Comparison of ENCODE assay signal across 10 cellular contexts in genomic region chr7:155752756-155753445, GRCh38. TPM values are rescaled to one million over a fixed set of nuclear protein-coding genes. Genes with fewer than 3 reads are reported as not detected.
DNase-seq lines count a peak whose midpoint lies in the region; ATAC-seq and TF ChIP-seq lines count a peak whose summit lies in the region.
"Had no signal": no experiment of that assay in that cellular context is flagged by ENCODE, and none has a peak within 500 bp of the region (broad histone marks: within the 10 kb centered on the region; RNA-seq: fewer than 3 reads in every experiment).

No MANE protein-coding gene starts in this region.

- no peaks in the 10 kb centered on the region for H3K9me3 ChIP-seq in MG63
- H3K9me3 ChIP-seq: thoracic aorta had no signal

- peaks cover 17% of the 10 kb centered on the region for H3K36me3 Mint-ChIP-seq in mesothelial cell of epicardium

- H3K27ac Mint-ChIP-seq in mesothelial cell of epicardium: peak overlapping the region; percentile 68

- H3K27me3 ChIP-seq in MG63: no peaks in the 10 kb centered on the region

- TF ChIP-seq CTCF in mesothelial cell of epicardium (IDR thresholded peaks at IDR 0.05; ENCODE audit: unreplicated experiment): no peak

- H3K4me3 Mint-ChIP-seq in mesothelial cell of epicardium: no peak overlapping the region

- peak; percentile 41 for ATAC-seq in GM18861 (IDR thresholded peaks at IDR 0.05; ENCODE audit: unreplicated experiment)
- peak; percentile 64 for ATAC-seq in GM21529 (IDR thresholded peaks at IDR 0.05; ENCODE audit: unreplicated experiment)
- ATAC-seq in HG03460 (IDR thresholded peaks at IDR 0.05; ENCODE audit: unreplicated experiment): peak; percentile 68

- DNase-seq in mesothelial cell of epicardium (ENCODE audit: low spot score in 2 of 2, unreplicated experiment in 2 of 2): no peak
- DNase-seq in stimulated activated CD4-positive, alpha-beta T cell treated with anti-CD3 and anti-CD28 coated beads, Interleukin-15, amount 100 ng/mL, for 24 hours: no peak
- DNase-seq in activated CD8-positive, alpha-beta memory T cell treated with anti-CD3 and anti-CD28 coated beads, Interleukin-2, amount 50 U/mL, for 48 hours: no peak
- DNase-seq in MG63: no peak
- no peak for DNase-seq in cerebellum (ENCODE audit: low spot score)

- H3K4me3 ChIP-seq in MG63: no peak overlapping the region
- H3K4me3 ChIP-seq: thoracic aorta had no signal

- peaks cover 25% of the 10 kb centered on the region for H3K4me1 Mint-ChIP-seq in mesothelial cell of epicardium

- no peaks in the 10 kb centered on the region for H3K36me3 ChIP-seq in MG63
- H3K36me3 ChIP-seq: thoracic aorta had no signal

- peaks cover 3% of the 10 kb centered on the region for H3K9me3 Mint-ChIP-seq in mesothelial cell of epicardium

- no peaks in the 10 kb centered on the region for H3K27me3 Mint-ChIP-seq in mesothelial cell of epicardium (ENCODE audit: low read depth)

RNA-seq across cellular contexts. Expression of gene SHH, which starts 59.4 kb away (rescaled TPM):
- total RNA-seq in mesothelial cell of epicardium (0.58 to 0.75 TPM (median 0.73 TPM) in 3 replicates), cerebellum (3.4 TPM)
- not detected in 2 replicates for total RNA-seq in MG63 (2014; rRNA removed; shearing (Covaris generic); ENCODE audit: low replicate concordance)
- total RNA-seq: LHCN-M2 had no signal
